ENCODE assay signal across 9 cellular contexts in genomic region chr19:32373614-32374295, GRCh38. TPM values are rescaled to one million over a fixed set of nuclear protein-coding genes. Genes with fewer than 3 reads are reported as not detected.
DNase-seq lines count a peak whose midpoint lies in the region; ATAC-seq and TF ChIP-seq lines count a peak whose summit lies in the region.
"Had no signal": no experiment of that assay in that cellular context is flagged by ENCODE, and none has a peak within 500 bp of the region (broad histone marks: within the 10 kb centered on the region; RNA-seq: fewer than 3 reads in every experiment).

No MANE protein-coding gene starts in this region.

- no peaks in the 10 kb centered on the region for H3K27me3 ChIP-seq in transverse colon

- no peaks in the 10 kb centered on the region for H3K9me3 Mint-ChIP-seq in activated naive CD4-positive, alpha-beta T cell treated with anti-CD3 and anti-CD28 coated beads, Interleukin-2, amount 50 U/mL, for 24 hours
- H3K9me3 Mint-ChIP-seq in activated naive CD4-positive, alpha-beta T cell treated with anti-CD3 and anti-CD28 coated beads, Interleukin-2, amount 50 U/mL, for 72 hours = no peaks in the 10 kb centered on the region

- H3K27me3 Mint-ChIP-seq in activated naive CD4-positive, alpha-beta T cell treated with anti-CD3 and anti-CD28 coated beads, Interleukin-2, amount 50 U/mL, for 24 hours = no peaks in the 10 kb centered on the region

- no peaks in the 10 kb centered on the region for H3K9me3 ChIP-seq in transverse colon

- 21 to 37% methylated on average over 7 to 9 of the region's 9 CpGs for WGBS in transverse colon (ENCODE audit: low coverage in 1 of 2), 2 donors

- no peak overlapping the region for H3K4me3 Mint-ChIP-seq in activated naive CD4-positive, alpha-beta T cell treated with anti-CD3 and anti-CD28 coated beads, Interleukin-2, amount 50 U/mL, for 24 hours

- intact Hi-C loops in transverse colon (cut with DNase I; ENCODE audit: low total_unique reads) = no loop called here

- peaks cover 34% of the 10 kb centered on the region for H3K36me3 Mint-ChIP-seq in activated naive CD4-positive, alpha-beta T cell treated with anti-CD3 and anti-CD28 coated beads, Interleukin-2, amount 50 U/mL, for 24 hours
- H3K36me3 Mint-ChIP-seq in activated naive CD4-positive, alpha-beta T cell treated with anti-CD3 and anti-CD28 coated beads, Interleukin-2, amount 50 U/mL, for 72 hours = peaks cover 12 to 36% of the 10 kb centered on the region in 2 donors

- no peak for TF ChIP-seq POLR2A in transverse colon (IDR thresholded peaks at IDR 0.05)

- peak overlapping the region; percentile 33 for H3K27ac Mint-ChIP-seq in activated naive CD4-positive, alpha-beta T cell treated with anti-CD3 and anti-CD28 coated beads, Interleukin-2, amount 50 U/mL, for 24 hours
- no peak overlapping the region for H3K27ac Mint-ChIP-seq in activated naive CD4-positive, alpha-beta T cell treated with anti-CD3 and anti-CD28 coated beads, Interleukin-2, amount 50 U/mL, for 72 hours

- TF ChIP-seq EP300 in transverse colon (IDR thresholded peaks at IDR 0.05; ENCODE audit: low read depth) = peak; percentile 63

- DNase-seq in activated naive CD4-positive, alpha-beta T cell treated with anti-CD3 and anti-CD28 coated beads, Interleukin-2, amount 50 U/mL, for 72 hours (ENCODE audit: low spot score in 2 of 2) = no peak
- DNase-seq in amniotic stem cell (lab: John Stamatoyannopoulos, UW) = peak; percentile 96
- DNase-seq in iris pigment epithelial cell (ENCODE audit: low read depth) = peak; percentile 100
- DNase-seq in transverse colon = peak; percentile 42
- DNase-seq in mesenteric fat pad (ENCODE audit: low spot score) = no peak
- DNase-seq in activated CD4-positive, alpha-beta T cell treated with anti-CD3 and anti-CD28 coated beads for 1 hour = no peak

- peak overlapping the region; percentile 68 to 73 (median 69) for H3K27ac ChIP-seq in transverse colon
- H3K27ac ChIP-seq: BLaER1 treated with 17β-estradiol and CSF1 and Interleukin-3, amounts not matched to agents 10 nM and 100 nM had no signal

- ATAC-seq in activated naive CD4-positive, alpha-beta T cell treated with anti-CD3 and anti-CD28 coated beads, Interleukin-2, amount 50 U/mL, for 72 hours = no peak
- no peak for ATAC-seq in HG03571 (IDR thresholded peaks at IDR 0.05; ENCODE audit: unreplicated experiment)

- peaks cover 0 to 9% (median 3%) of the 10 kb centered on the region in 4 donors for H3K36me3 ChIP-seq in transverse colon

- in situ Hi-C loops in transverse colon (cut with MboI; ENCODE audit: low pct_ligation_motif_present in 1 of 4, low pct_unique_long_range_greater_than_20kb in 1 of 4, low sequenced_read_pairs in 3 of 4) = no loop called here

- H3K4me1 ChIP-seq in transverse colon = peaks cover 0 to 22% (median 17%) of the 10 kb centered on the region in 4 donors

- H3K4me1 Mint-ChIP-seq in activated naive CD4-positive, alpha-beta T cell treated with anti-CD3 and anti-CD28 coated beads, Interleukin-2, amount 50 U/mL, for 24 hours = peaks cover 11% of the 10 kb centered on the region

- TF ChIP-seq CTCF in transverse colon (IDR thresholded peaks at IDR 0.05) = no peak

- no peak overlapping the region for H3K4me3 ChIP-seq in transverse colon
- H3K4me3 ChIP-seq: BLaER1 treated with 17β-estradiol and CSF1 and Interleukin-3, amounts not matched to agents 10 nM and 100 nM had no signal

RNA-seq across cellular contexts. Expression of gene ZNF507, which starts 28.3 kb away (rescaled TPM):
- total RNA-seq in activated naive CD4-positive, alpha-beta T cell treated with anti-CD3 and anti-CD28 coated beads, Interleukin-2, amount 50 U/mL, for 72 hours = 10 to 100 TPM; 22.7 to 34.2 TPM
- total RNA-seq in transverse colon = 10 to 100 TPM; 20.3 to 30.0 (median 22.5) TPM
- 15.8 TPM for total RNA-seq in mesenteric fat pad

RNA-seq across cellular contexts. Expression of gene DPY19L3, which starts 31.8 kb away (rescaled TPM):
- 10 to 100 TPM; 15.4 to 22.2 TPM for total RNA-seq in activated naive CD4-positive, alpha-beta T cell treated with anti-CD3 and anti-CD28 coated beads, Interleukin-2, amount 50 U/mL, for 72 hours
- 10 to 100 TPM; 15.6 to 48.6 (median 20.2) TPM for total RNA-seq in transverse colon
- total RNA-seq in mesenteric fat pad = 25.3 TPM

Comparison
In these comparisons a context has a peak if more than half of its experiments do, and no peak if none do; other contexts are left out.
1. DNase-seq: peak in amniotic stem cell (single experiment), iris pigment epithelial cell (single experiment) and transverse colon (single experiment); none in activated naive CD4-positive, alpha-beta T cell treated with anti-CD3 and anti-CD28 coated beads, Interleukin-2, amount 50 U/mL, for 72 hours (0 of 2), mesenteric fat pad (single experiment) and activated CD4-positive, alpha-beta T cell treated with anti-CD3 and anti-CD28 coated beads for 1 hour (single experiment).